13 cellular contexts compared by ENCODE assay signal in genomic region chr20:58618694-58619540, GRCh38. TPM values are rescaled to one million over a fixed set of nuclear protein-coding genes. Genes with fewer than 3 reads are reported as not detected.
DNase-seq lines count a peak whose midpoint lies in the region; ATAC-seq, FAIRE-seq and TF ChIP-seq lines count a peak whose summit lies in the region.
"Had no signal": no experiment of that assay in that cellular context is flagged by ENCODE, and none has a peak within 500 bp of the region (broad histone marks: within the 10 kb centered on the region; RNA-seq: fewer than 3 reads in every experiment).

No MANE protein-coding gene starts in this region.

- peak overlapping the region; percentile 82 for H3K27ac ChIP-seq in AG04450 (ENCODE audit: low read depth, low read length)
- H3K27ac ChIP-seq: tibial nerve, VCaP had no signal

- H3K4me3 ChIP-seq in AG04450 (ENCODE audit: low read depth, low read length) (no peak overlapping the region), bronchial epithelial cell (ENCODE audit: low read depth, low read length) (no peak overlapping the region)
- H3K4me3 ChIP-seq: tibial nerve had no signal

- TF ChIP-seq CTCF in AG04450 (IDR thresholded peaks at IDR 0.05; ENCODE audit: low read depth, low read length) (no peak), bronchial epithelial cell (IDR thresholded peaks at IDR 0.05; ENCODE audit: insufficient read depth, low read length, severe bottlenecking) (no peak)

- peaks cover 17% of the 10 kb centered on the region for H3K9me3 ChIP-seq in AG04450 (ENCODE audit: control insufficient read depth, insufficient read depth, low read length)

- peak; percentile 52 for FAIRE-seq in bronchial epithelial cell (lab: Jason Lieb, UNC)

- H3K27me3 ChIP-seq in AG04450 (ENCODE audit: control insufficient read depth, insufficient read depth, low read length) (no peaks in the 10 kb centered on the region), bronchial epithelial cell (ENCODE audit: control insufficient read depth, insufficient read depth, low read length) (no peaks in the 10 kb centered on the region)
- H3K27me3 ChIP-seq: tibial nerve had no signal

- DNase-seq in AG04450 (ENCODE audit: low read depth, low spot score) = peak; percentile 59
- DNase-seq in HPDE6-E6E7 (ENCODE audit: extremely low spot score) = peak; percentile 60
- DNase-seq in bronchial epithelial cell (ENCODE audit: low read depth) = peak; percentile 88
- DNase-seq in iris pigment epithelial cell (ENCODE audit: low read depth) = peak; percentile 82
- DNase-seq in NCI-H1694 (lab: John Stamatoyannopoulos, UW) = no peak
- no peak for DNase-seq in T1000 (lab: John Stamatoyannopoulos, UW)
- DNase-seq: activated T-cell treated with anti-CD3 and anti-CD28 coated beads, Interleukin-2, amount 50 U/mL, for 1 hour; caudate nucleus; foreskin melanocyte had no signal

- ATAC-seq in HG02870 (IDR thresholded peaks at IDR 0.05; ENCODE audit: unreplicated experiment) (no peak), HG03457 (IDR thresholded peaks at IDR 0.05; ENCODE audit: unreplicated experiment) (no peak)

- POLR2A ChIA-PET in AG04450 (lab: Yijun Ruan, JAX) = interaction anchor here (0.7 to 1.9 kb wide), 7 partner anchors 14 to 403 kb away, joined by 3 to 8 read pairs (median 5); partner anchors contain the start of gene STX16

- no peaks in the 10 kb centered on the region for H3K36me3 ChIP-seq in bronchial epithelial cell (ENCODE audit: control insufficient read depth, insufficient read depth, low read length)
- H3K36me3 ChIP-seq: tibial nerve had no signal

- CTCF ChIA-PET in AG04450 (lab: Charles Lee) = interaction anchor here (0.7 to 1.0 kb wide), 4 partner anchors 11 to 258 kb away, joined by 3 to 12 read pairs (median 5); no protein-coding TSS in a partner anchor

RNA-seq across cellular contexts. Expression of gene STX16, which starts 32.2 kb away (rescaled TPM):
- 43.8 and 51.9 TPM in 2 replicates for polyA plus RNA-seq in AG04450 (2011; rRNA removed)
- polyA minus RNA-seq in AG04450 (2011; rRNA and poly(A)+ RNA removed) = 24.5 and 29.6 TPM in 2 replicates
- 47.7 and 64.4 TPM in 2 replicates for total RNA-seq in bronchial epithelial cell

Comparison
In these comparisons a context has a peak if more than half of its experiments do, and no peak if none do; other contexts are left out.
1. DNase-seq: peak in AG04450 (single experiment), HPDE6-E6E7 (single experiment), bronchial epithelial cell (single experiment) and iris pigment epithelial cell (single experiment); none in NCI-H1694 (single experiment) and T1000 (single experiment).